1 cellular context compared by ENCODE assay signal in genomic region chr11:3860898-3861393, GRCh38.
TF ChIP-seq lines count a peak whose summit lies in the region.

No MANE protein-coding gene starts in this region.

TF ChIP-seq in GM12878, 131 proteins besides CTCF, POLR2A, EP300 and RAD21:
- TF ChIP-seq MLLT1 (IDR thresholded peaks at IDR 0.05) (peak; percentile 93), MTA2 (IDR thresholded peaks at IDR 0.05; ENCODE audit: low read depth) (0 out of 2 replicates have a peak, but pooled peaks have one; percentile 19), NBN (IDR thresholded peaks at IDR 0.05) (peak; percentile 61; the same call in 1 of the 2 replicates), ZNF384 (IDR thresholded peaks at IDR 0.05; ENCODE audit: borderline replicate concordance, low read depth, low read length) (peak; percentile 28; the same call in 1 of the 2 replicates), HDGF (IDR thresholded peaks at IDR 0.05) (peak; percentile 76; the same call in 1 of the 2 replicates)
